Comparison of ENCODE assay signal across 27 cellular contexts in genomic region chr10:127310932-127311331, GRCh38.
"Had no signal": no experiment of that assay in that cellular context is flagged by ENCODE, and none has a peak within 500 bp of the region (broad histone marks: within the 10 kb centered on the region; RNA-seq: fewer than 3 reads in every experiment).

No MANE protein-coding gene starts in this region.

- H3K27ac Mint-ChIP-seq: activated CD4-positive, alpha-beta memory T cell treated with anti-CD3 and anti-CD28 coated beads, Interleukin-2, amount 10 ng/mL, durations not matched to agents 7 days and 5 days; activated CD4-positive, alpha-beta T cell treated with anti-CD3 and anti-CD28 coated beads, Interleukin-2, amount 10 ng/mL, durations not matched to agents 7 days and 5 days; activated naive CD4-positive, alpha-beta T cell treated with anti-CD3 and anti-CD28 coated beads, Interleukin-2, amount 50 U/mL, for 24 hours; activated naive CD8-positive, alpha-beta T cell treated with anti-CD3 and anti-CD28 coated beads for 36 hours; activated naive CD8-positive, alpha-beta T cell treated with anti-CD3 and anti-CD28 coated beads, Interleukin-2, amount 50 U/mL, for 24 hours; activated T-helper 17 cell treated with anti-CD3 and anti-CD28 coated beads, Interleukin-2, amount 50 U/mL, for 72 hours; T-helper 17 cell; T-helper 2 cell treated with Interferon-gamma antibody and Interleukin-4, amounts not matched to agents 5 μg/mL and 100 μg/mL, for 36 hours had no signal

- H3K4me3 Mint-ChIP-seq: activated CD4-positive, alpha-beta memory T cell treated with anti-CD3 and anti-CD28 coated beads, Interleukin-2, amount 10 ng/mL, durations not matched to agents 7 days and 5 days; activated CD4-positive, alpha-beta T cell treated with anti-CD3 and anti-CD28 coated beads, Interleukin-2, amount 10 ng/mL, durations not matched to agents 7 days and 5 days; activated naive CD4-positive, alpha-beta T cell treated with anti-CD3 and anti-CD28 coated beads, Interleukin-2, amount 50 U/mL, for 24 hours; activated naive CD8-positive, alpha-beta T cell treated with anti-CD3 and anti-CD28 coated beads for 36 hours; activated naive CD8-positive, alpha-beta T cell treated with anti-CD3 and anti-CD28 coated beads, Interleukin-2, amount 50 U/mL, for 24 hours; activated T-cell treated with anti-CD3 and anti-CD28 coated beads, Interleukin-2, amount 50 U/mL, for 4 hours; activated T-helper 17 cell treated with anti-CD3 and anti-CD28 coated beads, Interleukin-2, amount 50 U/mL, for 72 hours; T-helper 17 cell; T-helper 2 cell treated with Interferon-gamma antibody and Interleukin-4, amounts not matched to agents 5 μg/mL and 100 μg/mL, for 36 hours had no signal

- ATAC-seq: activated naive CD8-positive, alpha-beta T cell treated with anti-CD3 and anti-CD28 coated beads, Interleukin-2, amount 50 U/mL, for 24 hours; activated T-cell treated with anti-CD3 and anti-CD28 coated beads, Interleukin-2, amount 50 U/mL, for 4 hours; activated T-helper 17 cell treated with anti-CD3 and anti-CD28 coated beads, Interleukin-2, amount 50 U/mL, for 72 hours; body of pancreas; esophagus mucosa; heart left ventricle; T-helper 17 cell had no signal

- H3K36me3 Mint-ChIP-seq: activated naive CD4-positive, alpha-beta T cell treated with anti-CD3 and anti-CD28 coated beads, Interleukin-2, amount 50 U/mL, for 24 hours; activated naive CD8-positive, alpha-beta T cell treated with anti-CD3 and anti-CD28 coated beads for 36 hours had no signal

- H3K36me3 ChIP-seq: adrenal gland, heart left ventricle had no signal

- H3K4me1 ChIP-seq: adrenal gland, body of pancreas had no signal

- H3K27me3 ChIP-seq: adrenal gland, body of pancreas, heart left ventricle had no signal

- H3K9me3 Mint-ChIP-seq: activated CD4-positive, alpha-beta T cell treated with anti-CD3 and anti-CD28 coated beads, Interleukin-2, amount 10 ng/mL, durations not matched to agents 7 days and 5 days; activated naive CD4-positive, alpha-beta T cell treated with anti-CD3 and anti-CD28 coated beads, Interleukin-2, amount 50 U/mL, for 24 hours; activated naive CD8-positive, alpha-beta T cell treated with anti-CD3 and anti-CD28 coated beads for 36 hours; activated naive CD8-positive, alpha-beta T cell treated with anti-CD3 and anti-CD28 coated beads, Interleukin-2, amount 50 U/mL, for 24 hours; activated T-cell treated with anti-CD3 and anti-CD28 coated beads, Interleukin-2, amount 50 U/mL, for 4 hours; activated T-helper 17 cell treated with anti-CD3 and anti-CD28 coated beads, Interleukin-2, amount 50 U/mL, for 72 hours; T-helper 2 cell treated with Interferon-gamma antibody and Interleukin-4, amounts not matched to agents 5 μg/mL and 100 μg/mL, for 36 hours had no signal

- H3K4me1 Mint-ChIP-seq: activated CD4-positive, alpha-beta memory T cell treated with anti-CD3 and anti-CD28 coated beads, Interleukin-2, amount 10 ng/mL, durations not matched to agents 7 days and 5 days; activated CD4-positive, alpha-beta T cell treated with anti-CD3 and anti-CD28 coated beads, Interleukin-2, amount 10 ng/mL, durations not matched to agents 7 days and 5 days; activated naive CD4-positive, alpha-beta T cell treated with anti-CD3 and anti-CD28 coated beads, Interleukin-2, amount 50 U/mL, for 24 hours; activated naive CD8-positive, alpha-beta T cell treated with anti-CD3 and anti-CD28 coated beads for 36 hours; activated naive CD8-positive, alpha-beta T cell treated with anti-CD3 and anti-CD28 coated beads, Interleukin-2, amount 50 U/mL, for 24 hours; activated T-helper 17 cell treated with anti-CD3 and anti-CD28 coated beads, Interleukin-2, amount 50 U/mL, for 72 hours; T-helper 17 cell had no signal

- H3K4me3 ChIP-seq: adrenal gland, body of pancreas, heart left ventricle had no signal

- DNase-seq: activated CD4-positive, alpha-beta memory T cell treated with anti-CD3 and anti-CD28 coated beads, Interleukin-2, amount 10 ng/mL, durations not matched to agents 7 days and 5 days; activated CD4-positive, alpha-beta T cell treated with anti-CD3 and anti-CD28 coated beads for 1 hour; activated CD4-positive, alpha-beta T cell treated with anti-CD3 and anti-CD28 coated beads for 4 hours; activated CD4-positive, alpha-beta T cell treated with anti-CD3 and anti-CD28 coated beads, Interleukin-2, amount 10 ng/mL, durations not matched to agents 7 days and 5 days; activated CD4-positive, alpha-beta T cell treated with anti-CD3 and anti-CD28 coated beads, Interleukin-2, amount 50 U/mL, for 4 hours; activated effector memory CD4-positive, alpha-beta T cell treated with Interleukin-2 at 50 U/mL for 16 hours; activated gamma-delta T cell treated with Interleukin-2 at 50 U/mL for 16 hours; activated naive CD4-positive, alpha-beta T cell treated with Interleukin-2 at 50 U/mL for 16 hours; activated naive CD8-positive, alpha-beta T cell treated with anti-CD3 and anti-CD28 coated beads for 36 hours; activated naive CD8-positive, alpha-beta T cell treated with anti-CD3 and anti-CD28 coated beads, Interleukin-2, amount 50 U/mL, for 24 hours; activated T-cell treated with anti-CD3 and anti-CD28 coated beads, Interleukin-2, amount 50 U/mL, for 4 hours; adrenal gland; amygdala; aorta; body of pancreas; caudate nucleus; effector CD8-positive, alpha-beta T cell; glutamatergic neuron; heart left ventricle; SW 1271; T-helper 1 cell; T-helper 17 cell; T1000 had no signal

- H3K27ac ChIP-seq: adrenal gland, body of pancreas, heart left ventricle had no signal

- H3K9me3 ChIP-seq: adrenal gland, body of pancreas, heart left ventricle had no signal

- H3K27me3 Mint-ChIP-seq: activated CD4-positive, alpha-beta memory T cell treated with anti-CD3 and anti-CD28 coated beads, Interleukin-2, amount 10 ng/mL, durations not matched to agents 7 days and 5 days; activated naive CD4-positive, alpha-beta T cell treated with anti-CD3 and anti-CD28 coated beads, Interleukin-2, amount 50 U/mL, for 24 hours; activated naive CD8-positive, alpha-beta T cell treated with anti-CD3 and anti-CD28 coated beads for 36 hours; activated naive CD8-positive, alpha-beta T cell treated with anti-CD3 and anti-CD28 coated beads, Interleukin-2, amount 50 U/mL, for 24 hours had no signal
